Comparison of ENCODE assay signal across 38 cellular contexts in the genomic region with DNA sequence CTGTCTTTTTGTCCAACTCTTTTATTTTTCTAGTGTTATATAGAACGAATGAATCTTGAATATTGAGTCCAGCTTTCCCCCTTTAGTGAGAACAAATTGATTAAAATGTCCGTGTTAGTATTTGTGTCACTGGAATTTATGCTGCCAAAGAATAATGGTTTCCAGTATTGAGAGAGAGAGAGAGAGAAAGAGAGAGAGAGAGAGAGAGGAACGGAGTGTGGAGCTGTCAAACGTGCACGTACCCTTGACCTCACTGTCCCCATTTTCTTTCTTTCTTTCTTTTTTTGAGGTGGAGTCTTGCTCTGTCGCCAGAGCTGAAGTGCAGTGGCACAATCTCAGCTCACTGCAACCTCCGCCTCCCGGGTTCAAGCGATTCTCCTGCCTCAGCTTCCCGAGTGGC.
"Had no signal": no experiment of that assay in that cellular context is flagged by ENCODE, and none has a peak within 500 bp of the region (broad histone marks: within the 10 kb centered on the region; RNA-seq: fewer than 3 reads in every experiment).

No MANE protein-coding gene starts in this region.

- H3K27me3 ChIP-seq: adrenal gland, ascending aorta, body of pancreas, brain microvascular endothelial cell, breast epithelium, cardiac muscle cell had no signal

- H3K4me1 ChIP-seq: adrenal gland, ascending aorta, body of pancreas, breast epithelium had no signal

- H3K4me3 ChIP-seq: adrenal gland, ascending aorta, body of pancreas, breast epithelium, cardiac muscle cell had no signal

- DNase-seq: activated effector memory CD4-positive, alpha-beta T cell treated with anti-CD3 and anti-CD28 coated beads, Interleukin-2, amount 50 U/mL, for 16 hours; activated effector memory CD4-positive, alpha-beta T cell treated with Interleukin-2 at 50 U/mL for 16 hours; activated gamma-delta T cell; activated gamma-delta T cell treated with Interleukin-2 at 50 U/mL for 16 hours; activated naive CD4-positive, alpha-beta T cell; activated naive CD4-positive, alpha-beta T cell treated with anti-CD3 and anti-CD28 coated beads for 36 hours; activated naive CD4-positive, alpha-beta T cell treated with anti-CD3 and anti-CD28 coated beads, Interleukin-2, amount 10 ng/mL, durations not matched to agents 7 days and 5 days; activated naive CD4-positive, alpha-beta T cell treated with anti-CD3 and anti-CD28 coated beads, Interleukin-2, amount 50 U/mL, for 16 hours; activated naive CD4-positive, alpha-beta T cell treated with Interleukin-2 at 50 U/mL for 16 hours; activated naive CD8-positive, alpha-beta T cell treated with anti-CD3 and anti-CD28 coated beads for 36 hours; activated naive CD8-positive, alpha-beta T cell treated with anti-CD3 and anti-CD28 coated beads, Interleukin-2, amount 10 ng/mL, durations not matched to agents 7 days and 5 days; activated naive CD8-positive, alpha-beta T cell treated with anti-CD3 and anti-CD28 coated beads, Interleukin-2, amount 50 U/mL, for 24 hours; activated T-cell treated with anti-CD3 and anti-CD28 coated beads, Interleukin-2, amount 50 U/mL, for 1 hour; activated T-cell treated with anti-CD3 and anti-CD28 coated beads, Interleukin-2, amount 50 U/mL, for 24 hours; activated T-cell treated with anti-CD3 and anti-CD28 coated beads, Interleukin-2, amount 50 U/mL, for 4 hours; activated T-cell treated with anti-CD3 and anti-CD28 coated beads, Interleukin-2, amount 50 U/mL, for 48 hours; activated T-cell treated with anti-CD3 and anti-CD28 coated beads, Interleukin-2, amount 50 U/mL, for 72 hours; adrenal gland; amniotic stem cell; amygdala; anterior cingulate cortex; brain microvascular endothelial cell; caudate nucleus; central memory CD4-positive, alpha-beta T cell; cerebellar nuclear complex had no signal

- H3K36me3 Mint-ChIP-seq: activated naive CD4-positive, alpha-beta T cell treated with anti-CD3 and anti-CD28 coated beads, Interleukin-2, amount 10 ng/mL, durations not matched to agents 7 days and 5 days; activated naive CD4-positive, alpha-beta T cell treated with anti-CD3 and anti-CD28 coated beads, Interleukin-2, amount 50 U/mL, for 24 hours; activated naive CD8-positive, alpha-beta T cell; activated naive CD8-positive, alpha-beta T cell treated with anti-CD3 and anti-CD28 coated beads for 36 hours; activated naive CD8-positive, alpha-beta T cell treated with anti-CD3 and anti-CD28 coated beads, Interleukin-2, amount 10 ng/mL, durations not matched to agents 7 days and 5 days; brain had no signal

- H3K4me3 Mint-ChIP-seq: activated naive CD4-positive, alpha-beta T cell treated with anti-CD3 and anti-CD28 coated beads for 36 hours; activated naive CD4-positive, alpha-beta T cell treated with anti-CD3 and anti-CD28 coated beads, Interleukin-2, amount 10 ng/mL, durations not matched to agents 7 days and 5 days; activated naive CD4-positive, alpha-beta T cell treated with anti-CD3 and anti-CD28 coated beads, Interleukin-2, amount 50 U/mL, for 24 hours; activated naive CD8-positive, alpha-beta T cell; activated naive CD8-positive, alpha-beta T cell treated with anti-CD3 and anti-CD28 coated beads for 36 hours; activated naive CD8-positive, alpha-beta T cell treated with anti-CD3 and anti-CD28 coated beads, Interleukin-2, amount 10 ng/mL, durations not matched to agents 7 days and 5 days; activated naive CD8-positive, alpha-beta T cell treated with anti-CD3 and anti-CD28 coated beads, Interleukin-2, amount 50 U/mL, for 24 hours; activated T-cell treated with anti-CD3 and anti-CD28 coated beads, Interleukin-2, amount 50 U/mL, for 24 hours; activated T-cell treated with anti-CD3 and anti-CD28 coated beads, Interleukin-2, amount 50 U/mL, for 4 hours; activated T-cell treated with anti-CD3 and anti-CD28 coated beads, Interleukin-2, amount 50 U/mL, for 72 hours; activated T-helper 1 cell treated with anti-CD3 and anti-CD28 coated beads, Interleukin-12 subunit alpha, Interleukin-12 subunit beta, Interleukin-2, Interleukin-4 antibody, amounts not matched to agents 30 ng/mL and 10 ng/mL and 1 ng/mL, durations not matched to agents 14 hours and 24 hours and 36 hours; activated T-helper 17 cell treated with anti-CD3 and anti-CD28 coated beads, Interleukin-2, amount 50 U/mL, for 72 hours; brain; central memory CD8-positive, alpha-beta T cell had no signal

- H3K36me3 ChIP-seq: adrenal gland, ascending aorta, brain microvascular endothelial cell, breast epithelium, cardiac muscle cell had no signal

- H3K27ac ChIP-seq: adrenal gland, ascending aorta, body of pancreas, brain microvascular endothelial cell, breast epithelium, cardiac muscle cell had no signal

- H3K9me3 Mint-ChIP-seq: activated naive CD4-positive, alpha-beta T cell treated with anti-CD3 and anti-CD28 coated beads for 36 hours; activated naive CD4-positive, alpha-beta T cell treated with anti-CD3 and anti-CD28 coated beads, Interleukin-2, amount 10 ng/mL, durations not matched to agents 7 days and 5 days; activated naive CD4-positive, alpha-beta T cell treated with anti-CD3 and anti-CD28 coated beads, Interleukin-2, amount 50 U/mL, for 24 hours; activated naive CD8-positive, alpha-beta T cell treated with anti-CD3 and anti-CD28 coated beads for 36 hours; activated naive CD8-positive, alpha-beta T cell treated with anti-CD3 and anti-CD28 coated beads, Interleukin-2, amount 10 ng/mL, durations not matched to agents 7 days and 5 days; activated T-cell treated with anti-CD3 and anti-CD28 coated beads, Interleukin-2, amount 50 U/mL, for 24 hours; activated T-helper 17 cell treated with anti-CD3 and anti-CD28 coated beads, Interleukin-2, amount 50 U/mL, for 72 hours had no signal

- H3K4me1 Mint-ChIP-seq: central memory CD8-positive, alpha-beta T cell had no signal

- ATAC-seq: activated naive CD4-positive, alpha-beta T cell treated with anti-CD3 and anti-CD28 coated beads, Interleukin-2, amount 50 U/mL, for 72 hours; activated naive CD8-positive, alpha-beta T cell treated with anti-CD3 and anti-CD28 coated beads, Interleukin-2, amount 50 U/mL, for 24 hours; activated T-cell treated with anti-CD3 and anti-CD28 coated beads, Interleukin-2, amount 50 U/mL, for 4 hours; activated T-cell treated with anti-CD3 and anti-CD28 coated beads, Interleukin-2, amount 50 U/mL, for 72 hours; activated T-helper 17 cell treated with anti-CD3 and anti-CD28 coated beads, Interleukin-2, amount 50 U/mL, for 72 hours had no signal

- H3K9me3 ChIP-seq: adrenal gland, ascending aorta, body of pancreas had no signal

- H3K27me3 Mint-ChIP-seq: activated naive CD4-positive, alpha-beta T cell treated with anti-CD3 and anti-CD28 coated beads, Interleukin-2, amount 10 ng/mL, durations not matched to agents 7 days and 5 days; activated naive CD4-positive, alpha-beta T cell treated with anti-CD3 and anti-CD28 coated beads, Interleukin-2, amount 50 U/mL, for 24 hours; activated naive CD8-positive, alpha-beta T cell; activated naive CD8-positive, alpha-beta T cell treated with anti-CD3 and anti-CD28 coated beads for 36 hours; activated naive CD8-positive, alpha-beta T cell treated with anti-CD3 and anti-CD28 coated beads, Interleukin-2, amount 10 ng/mL, durations not matched to agents 7 days and 5 days; activated naive CD8-positive, alpha-beta T cell treated with anti-CD3 and anti-CD28 coated beads, Interleukin-2, amount 50 U/mL, for 24 hours; activated T-cell treated with anti-CD3 and anti-CD28 coated beads, Interleukin-2, amount 50 U/mL, for 24 hours; activated T-helper 17 cell treated with anti-CD3 and anti-CD28 coated beads, Interleukin-2, amount 50 U/mL, for 72 hours; brain; central memory CD8-positive, alpha-beta T cell had no signal

- FAIRE-seq: bronchial epithelial cell had no signal

- H3K27ac Mint-ChIP-seq: activated naive CD4-positive, alpha-beta T cell treated with anti-CD3 and anti-CD28 coated beads for 36 hours; activated naive CD4-positive, alpha-beta T cell treated with anti-CD3 and anti-CD28 coated beads, Interleukin-2, amount 10 ng/mL, durations not matched to agents 7 days and 5 days; activated naive CD4-positive, alpha-beta T cell treated with anti-CD3 and anti-CD28 coated beads, Interleukin-2, amount 50 U/mL, for 24 hours; activated naive CD4-positive, alpha-beta T cell treated with anti-CD3 and anti-CD28 coated beads, Interleukin-2, amount 50 U/mL, for 72 hours; activated naive CD8-positive, alpha-beta T cell; activated naive CD8-positive, alpha-beta T cell treated with anti-CD3 and anti-CD28 coated beads for 36 hours; activated naive CD8-positive, alpha-beta T cell treated with anti-CD3 and anti-CD28 coated beads, Interleukin-2, amount 10 ng/mL, durations not matched to agents 7 days and 5 days; activated naive CD8-positive, alpha-beta T cell treated with anti-CD3 and anti-CD28 coated beads, Interleukin-2, amount 50 U/mL, for 24 hours; activated T-cell treated with anti-CD3 and anti-CD28 coated beads, Interleukin-2, amount 50 U/mL, for 24 hours; activated T-cell treated with anti-CD3 and anti-CD28 coated beads, Interleukin-2, amount 50 U/mL, for 72 hours; activated T-helper 1 cell treated with anti-CD3 and anti-CD28 coated beads, Interleukin-12 subunit alpha, Interleukin-12 subunit beta, Interleukin-2, Interleukin-4 antibody, amounts not matched to agents 30 ng/mL and 10 ng/mL and 1 ng/mL, durations not matched to agents 14 hours and 24 hours and 36 hours; activated T-helper 17 cell treated with anti-CD3 and anti-CD28 coated beads, Interleukin-2, amount 50 U/mL, for 72 hours; activated T-helper 2 cell treated with anti-CD3 and anti-CD28 coated beads, Interferon-gamma antibody, Interleukin-2, Interleukin-4, amounts not matched to agents 10 μg/mL and 5 μg/mL and 100 μg/mL, durations not matched to agents 14 hours and 24 hours and 36 hours; brain had no signal
